Comparison of ENCODE assay signal across 8 cellular contexts in genomic region chr9:11206-11605, GRCh38. TPM values are rescaled to one million over a fixed set of nuclear protein-coding genes. Genes with fewer than 3 reads are reported as not detected.
A peak's percentile ranks its signal among the peaks of the same experiment; 100 is the strongest.
DNase-seq lines count a peak whose midpoint lies in the region; ATAC-seq and TF ChIP-seq lines count a peak whose summit lies in the region.
"Not testable (repeated sequence)": the region's sequence is repeated elsewhere in the genome, so short reads cannot be mapped to it uniquely, and the experiment has no call there.

No MANE protein-coding gene starts in this region.

- H3K27ac ChIP-seq in SK-N-SH (ENCODE audit: low read depth in 2 of 2, low read length in 1 of 2) = not testable (repeated sequence)

- POLR2A ChIA-PET in SK-N-SH (lab: Yijun Ruan, JAX) = not testable (repeated sequence)

- CTCF ChIA-PET in SK-N-SH (lab: Yijun Ruan, JAX) = not testable (repeated sequence)

- H3K4me1 Mint-ChIP-seq in activated naive CD8-positive, alpha-beta T cell treated with anti-CD3 and anti-CD28 coated beads, Interleukin-2, amount 50 U/mL, for 24 hours; natural killer cell; type B pancreatic cell (ENCODE audit: unreplicated experiment): not testable (repeated sequence)

- H3K27ac Mint-ChIP-seq in activated naive CD8-positive, alpha-beta T cell treated with anti-CD3 and anti-CD28 coated beads, Interleukin-2, amount 50 U/mL, for 24 hours; natural killer cell; type B pancreatic cell: not testable (repeated sequence)

- DNase-seq in GM10266 (ENCODE audit: extremely low spot score); SK-N-SH; foreskin fibroblast; type B pancreatic cell (ENCODE audit: extremely low spot score, unreplicated experiment): not testable (repeated sequence)
- DNase-seq in activated CD8-positive, alpha-beta memory T cell treated with anti-CD3 and anti-CD28 coated beads for 4 hours (ENCODE audit: low read depth in 2 of 2) = peak; percentile 25 to 35
- DNase-seq in activated naive CD8-positive, alpha-beta T cell treated with anti-CD3 and anti-CD28 coated beads, Interleukin-2, amount 50 U/mL, for 24 hours = peak; percentile 86
- peak; percentile 76 for DNase-seq in natural killer cell
- DNase-seq in stimulated activated CD4-positive, alpha-beta T cell treated with anti-CD3 and anti-CD28 coated beads, Interleukin-4, amount 100 ng/mL, for 1 hour = peak; percentile 73

- 35% methylated on average over 11 of the region's 26 CpGs for WGBS in SK-N-SH (ENCODE audit: low lambda C conversion rate)

- H3K9me3 Mint-ChIP-seq in activated naive CD8-positive, alpha-beta T cell treated with anti-CD3 and anti-CD28 coated beads, Interleukin-2, amount 50 U/mL, for 24 hours; natural killer cell; type B pancreatic cell: not testable (repeated sequence)

- TF ChIP-seq EP300 in SK-N-SH (IDR thresholded peaks at IDR 0.05; ENCODE audit: borderline replicate concordance in 1 of 2, low read depth in 1 of 2, low read length in 1 of 2) = not testable (repeated sequence)

- H3K27me3 ChIP-seq in SK-N-SH (ENCODE audit: insufficient read depth) = not testable (repeated sequence)

- not testable (repeated sequence) for H2AFZ ChIP-seq in SK-N-SH (ENCODE audit: low read depth)

- not testable (repeated sequence) for H3K4me1 ChIP-seq in SK-N-SH (ENCODE audit: control insufficient read depth in 1 of 2, insufficient read depth in 2 of 2, low read depth in 1 of 2, low read length in 1 of 2)

- not testable (repeated sequence) for H3K36me3 ChIP-seq in SK-N-SH (replicated peaks in 1 of 2; ENCODE audit: control insufficient read depth in 1 of 2, insufficient read depth in 2 of 2, low read length in 1 of 2)

- not testable (repeated sequence) for H3K9me3 ChIP-seq in SK-N-SH

- peak overlapping the region in 1 of 2 experiments; percentile 50; a peak in 1 of 4 replicates for H3K4me3 ChIP-seq in SK-N-SH (ENCODE audit: low read depth in 2 of 2, low read length in 1 of 2)
- not testable (repeated sequence) for H3K4me3 ChIP-seq in foreskin fibroblast (ENCODE audit: low read depth in 1 of 2, low read length in 2 of 2)

- TF ChIP-seq RAD21 in SK-N-SH (IDR thresholded peaks at IDR 0.05; ENCODE audit: low read length) = not testable (repeated sequence)

- H3K4me2 ChIP-seq in SK-N-SH = not testable (repeated sequence)

- H3F3A ChIP-seq in SK-N-SH (replicated peaks; ENCODE audit: insufficient read depth) = not testable (repeated sequence)

- not testable (repeated sequence) for H3K36me3 Mint-ChIP-seq in activated naive CD8-positive, alpha-beta T cell treated with anti-CD3 and anti-CD28 coated beads, Interleukin-2, amount 50 U/mL, for 24 hours (ENCODE audit: low read depth); natural killer cell; type B pancreatic cell

- intact Hi-C loops in natural killer cell (cut with micrococcal nuclease) = not testable (repeated sequence)

- H3K4me3 Mint-ChIP-seq in activated naive CD8-positive, alpha-beta T cell treated with anti-CD3 and anti-CD28 coated beads, Interleukin-2, amount 50 U/mL, for 24 hours; natural killer cell; type B pancreatic cell: not testable (repeated sequence)

- not testable (repeated sequence) for ATAC-seq in activated naive CD8-positive, alpha-beta T cell treated with anti-CD3 and anti-CD28 coated beads, Interleukin-2, amount 50 U/mL, for 24 hours
- peak in 2 of 3 donors; percentile 28 to 65 for ATAC-seq in natural killer cell

- not testable (repeated sequence) for H3K9me2 ChIP-seq in SK-N-SH

- peak; percentile 40 for TF ChIP-seq CTCF in GM10266 (IDR thresholded peaks at IDR 0.05; ENCODE audit: control insufficient read depth, insufficient read depth, low read depth, missing control alignments)
- peak; percentile 72 for TF ChIP-seq CTCF in SK-N-SH (IDR thresholded peaks at IDR 0.05)
- TF ChIP-seq CTCF in foreskin fibroblast (IDR thresholded peaks at IDR 0.05; ENCODE audit: low read depth, low read length) = peak; percentile 8
- peak; percentile 47 for TF ChIP-seq CTCF in natural killer cell (IDR thresholded peaks at IDR 0.05)
- peak; percentile 66 for TF ChIP-seq CTCF in type B pancreatic cell (conservative IDR thresholded peaks at IDR 0.05)

- H4K20me1 ChIP-seq in SK-N-SH (ENCODE audit: insufficient read depth) = not testable (repeated sequence)

- H3K79me2 ChIP-seq in SK-N-SH (ENCODE audit: insufficient read depth) = not testable (repeated sequence)

- not testable (repeated sequence) for H3K9ac ChIP-seq in SK-N-SH

- H3K27me3 Mint-ChIP-seq in activated naive CD8-positive, alpha-beta T cell treated with anti-CD3 and anti-CD28 coated beads, Interleukin-2, amount 50 U/mL, for 24 hours; natural killer cell (ENCODE audit: low read depth in 2 of 2); type B pancreatic cell: not testable (repeated sequence)

RNA-seq across cellular contexts. Expression of gene WASHC1, which starts 18.1 kb away (rescaled TPM):
- 12.9 and 14.2 TPM in 2 replicates for polyA plus RNA-seq in SK-N-SH (2012; rRNA removed)
- polyA plus RNA-seq in SK-N-SH (2012; cell fraction: cytosol; rRNA removed) = 3.8 and 5.7 TPM in 2 replicates
- polyA plus RNA-seq in SK-N-SH (2012; cell fraction: nucleus; rRNA removed) = 64.8 and 99.2 TPM in 2 replicates
- total RNA-seq in natural killer cell = 10 to 100 TPM; 16.7 to 52.5 (median 20.7) TPM
- 21.4 and 24.2 TPM in 2 replicates for total RNA-seq in type B pancreatic cell (ENCODE audit: low replicate concordance)

Comparison
In these comparisons a context has a peak if more than half of its experiments do, and no peak if none do; other contexts are left out.
1. CTCF ChIP-seq: peak in every context shown above with its lines; median percentile 72 in SK-N-SH; 66 in type B pancreatic cell; 47 in natural killer cell; 40 in GM10266; 8 in foreskin fibroblast.